ENCODE assay signal across 8 cellular contexts in genomic region chr17:68247445-68248198, GRCh38. TPM values are rescaled to one million over a fixed set of nuclear protein-coding genes. Genes with fewer than 3 reads are reported as not detected.
DNase-seq lines count a peak whose midpoint lies in the region; ATAC-seq and TF ChIP-seq lines count a peak whose summit lies in the region.

Gene AMZ2, plus strand, starts transcription at chr17:68248043. Its CDS starts 2,145 bp downstream, at chr17:68250188.

- DNase-seq in DND-41, result peak; percentile 95
- DNase-seq in GM23338 (ENCODE audit: low spot score), result peak; percentile 93
- DNase-seq in Kasumi-1 (lab: John Stamatoyannopoulos, UW), result peak; percentile 92 to 93
- DNase-seq in RKO (ENCODE audit: low spot score), result peak; percentile 85
- DNase-seq in activated T-helper 1 cell treated with Interleukin-2 at 50 U/mL for 16 hours (ENCODE audit: low read depth), result peak; percentile 98
- DNase-seq in esophagus squamous epithelium (lab: John Stamatoyannopoulos, UW), result peak; percentile 57
- peak; percentile 96 for DNase-seq in myocyte (ENCODE audit: low read depth)
- DNase-seq in stimulated activated CD8-positive, alpha-beta memory T cell treated with anti-CD3 and anti-CD28 coated beads, Interleukin-7, amount 100 ng/mL, for 48 hours (ENCODE audit: extremely low read depth in 1 of 2, low read depth in 1 of 2), result peak; percentile 91 to 96

- H3K4me2 ChIP-seq in DND-41 (ENCODE audit: insufficient read depth, low read length), result peak within 1 kb of the TSS; percentile 87
- H3K4me2 ChIP-seq in GM23338, result peak within 1 kb of the TSS; percentile 85

- H3K4me3 ChIP-seq in DND-41 (ENCODE audit: low read depth in 1 of 2, low read length in 2 of 2), result peak within 1 kb of the TSS; percentile 52 to 69; a peak in 3 of 4 replicates
- H3K4me3 ChIP-seq in GM23338, result peak within 1 kb of the TSS; percentile 86
- H3K4me3 ChIP-seq in esophagus squamous epithelium, result peak within 1 kb of the TSS; percentile 74 to 97 (median 87)

- H4K20me1 ChIP-seq in DND-41 (ENCODE audit: insufficient read depth, low read length) (no peaks in the 10 kb centered on the region), GM23338 (replicated peaks; ENCODE audit: insufficient read depth) (no peaks in the 10 kb centered on the region)

- H3K27me3 ChIP-seq in DND-41 (ENCODE audit: insufficient read depth, low read length, poor library complexity) (no peaks in the 10 kb centered on the region), GM23338 (ENCODE audit: insufficient read depth) (no peaks in the 10 kb centered on the region), esophagus squamous epithelium (no peaks in the 10 kb centered on the region)

- H3K4me1 ChIP-seq in DND-41 (ENCODE audit: insufficient read depth, low read length) (peaks cover 38% of the 10 kb centered on the region), GM23338 (ENCODE audit: insufficient read depth) (no peaks in the 10 kb centered on the region), esophagus squamous epithelium (peaks cover 10 to 32% (median 15%) of the 10 kb centered on the region in 3 donors)

- H3K27ac ChIP-seq in DND-41 (ENCODE audit: low read length) (peak within 1 kb of the TSS; percentile 93), GM23338 (ENCODE audit: low read depth) (no peak within 1 kb of the TSS), esophagus squamous epithelium (peak within 1 kb of the TSS; percentile 95 to 99 (median 98))

- H2AFZ ChIP-seq in DND-41 (ENCODE audit: low read depth, low read length), result peak within 1 kb of the TSS; percentile 83
- H2AFZ ChIP-seq in GM23338, result peak within 1 kb of the TSS; percentile 80

- H3K9ac ChIP-seq in DND-41 (ENCODE audit: low read depth, low read length), result peak within 1 kb of the TSS; percentile 81

- H3K27me3 Mint-ChIP-seq in GM23338 (ENCODE audit: insufficient read depth, low read depth, poor library complexity), result peaks cover 17% of the 10 kb centered on the region

- peaks cover 3% of the 10 kb centered on the region; the same call in 2 of the 3 replicates for H3K36me3 Mint-ChIP-seq in GM23338 (ENCODE audit: low read depth)

- no peak for TF ChIP-seq CTCF in DND-41 (IDR thresholded peaks at IDR 0.05; ENCODE audit: borderline replicate concordance, extremely low read depth, low read length, poor library complexity, severe bottlenecking)
- TF ChIP-seq CTCF in GM23338 (conservative IDR thresholded peaks at IDR 0.05; ENCODE audit: low read depth in 2 of 2), result no peak
- TF ChIP-seq CTCF in esophagus squamous epithelium (IDR thresholded peaks at IDR 0.05), result peak in 1 of 6 experiments; percentile 9

- no peaks in the 10 kb centered on the region for H3K9me3 ChIP-seq in DND-41 (ENCODE audit: insufficient read depth, low read length, severe bottlenecking)
- no peaks in the 10 kb centered on the region for H3K9me3 ChIP-seq in esophagus squamous epithelium

- H3K27ac Mint-ChIP-seq in GM23338, result peak within 1 kb of the TSS; percentile 81

- no peaks in the 10 kb centered on the region for H3K9me3 Mint-ChIP-seq in GM23338

- ATAC-seq in DND-41 (ENCODE audit: insufficient read depth, low read depth) (peak; percentile 93), GM23338 (peak; percentile 97)

- no peaks in the 10 kb centered on the region for H3K9me2 ChIP-seq in GM23338 (ENCODE audit: insufficient read depth)

- peaks cover 10% of the 10 kb centered on the region for H3K4me1 Mint-ChIP-seq in GM23338

- H3F3A ChIP-seq in GM23338 (replicated peaks; ENCODE audit: low read depth), result no peaks in the 10 kb centered on the region

- peak in 3 of 4 donors; percentile 89 to 99 (median 89) for TF ChIP-seq POLR2A in esophagus squamous epithelium (IDR thresholded peaks at IDR 0.05)

- H3K36me3 ChIP-seq in DND-41 (ENCODE audit: insufficient read depth, low read length), result peaks cover 18% of the 10 kb centered on the region
- no peaks in the 10 kb centered on the region for H3K36me3 ChIP-seq in GM23338 (ENCODE audit: insufficient read depth)
- H3K36me3 ChIP-seq in esophagus squamous epithelium, result peaks cover 0 to 23% (median 0%) of the 10 kb centered on the region in 3 donors

- H3K4me3 Mint-ChIP-seq in GM23338, result peak within 1 kb of the TSS; percentile 80

- intact Hi-C loops in esophagus squamous epithelium (cut with DNase I), result no loop called here

- WGBS in esophagus squamous epithelium, 2 donors, result 1 to 2% methylated on average over 13 to 29 of the region's 97 CpGs

- H3K79me2 ChIP-seq in DND-41 (ENCODE audit: insufficient read depth, low read length) (peaks cover 31% of the 10 kb centered on the region), GM23338 (replicated peaks; ENCODE audit: insufficient read depth) (no peaks in the 10 kb centered on the region)

TF ChIP-seq in GM23338, 12 proteins besides CTCF, POLR2A, EP300 and RAD21 (continues in another document):
- TF ChIP-seq REST (IDR thresholded peaks at IDR 0.05; ENCODE audit: unreplicated experiment) (no peak), CREB1 (CRISPR knock-in tag; IDR thresholded peaks at IDR 0.05; ENCODE audit: low read depth) (peak; percentile 29), ETS1 (IDR thresholded peaks at IDR 0.05) (peak; percentile 62)

RNA-seq across cellular contexts. Expression of gene AMZ2, which starts in this region (rescaled TPM):
- total RNA-seq in GM23338 (2014; rRNA removed; shearing (Covaris generic)), result 49.1 and 54.2 TPM in 2 replicates
- 71.5 and 83.8 TPM in 2 replicates for polyA plus RNA-seq in GM23338 (2016; fragmentation: Nextera tagmentation; extraction: Ambion mirVana)
- 10 to 100 TPM; 13.7 to 47.7 (median 35.1) TPM for total RNA-seq in esophagus squamous epithelium
- total RNA-seq in myocyte, result 134 and 150 TPM in 2 replicates
- polyA plus RNA-seq in myocyte (2012), result 106 TPM
